Comparison of ENCODE assay signal across 18 cellular contexts in genomic region chr11:88807349-88807748, GRCh38.
"Had no signal": no experiment of that assay in that cellular context is flagged by ENCODE, and none has a peak within 500 bp of the region (broad histone marks: within the 10 kb centered on the region; RNA-seq: fewer than 3 reads in every experiment).

No MANE protein-coding gene starts in this region.

- H3K36me3 ChIP-seq: esophagus muscularis mucosa, left ventricle myocardium inferior, lower lobe of right lung, neural progenitor cell, ovary had no signal

- H3K4me3 ChIP-seq: esophagus muscularis mucosa, left ventricle myocardium inferior, lower lobe of right lung, neural progenitor cell, ovary had no signal

- DNase-seq: effector memory CD8-positive, alpha-beta T cell; foreskin fibroblast; kidney; left cardiac atrium; left ventricle myocardium inferior; lower lobe of right lung; midbrain; nucleus accumbens; ovary; right cardiac atrium; small intestine; stimulated activated CD4-positive, alpha-beta T cell treated with anti-CD3 and anti-CD28 coated beads, Interleukin-12 subunit alpha, Interleukin-12 subunit beta, amount 100 ng/mL, for 4 hours; stimulated activated naive CD4-positive, alpha-beta T cell; trophoblast cell had no signal

- H3K4me1 ChIP-seq: esophagus muscularis mucosa, left ventricle myocardium inferior, lower lobe of right lung, neural progenitor cell had no signal

- H3K9ac ChIP-seq: neural progenitor cell had no signal

- H3K27ac ChIP-seq: epithelial cell of prostate, esophagus muscularis mucosa, left ventricle myocardium inferior, lower lobe of right lung, neural progenitor cell, ovary had no signal

- H3K4me2 ChIP-seq: neural progenitor cell had no signal

- H3K27me3 ChIP-seq: esophagus muscularis mucosa, neural progenitor cell, ovary had no signal

- ATAC-seq: effector memory CD8-positive, alpha-beta T cell; left cardiac atrium; lower lobe of right lung; natural killer cell treated with Interleukin-12 subunit alpha and Interleukin-12 subunit beta and Interleukin-15 and Interleukin-18, amount 100 ng/mL, for 72 hours; right cardiac atrium had no signal
